In genomic region chr16:47916266-47916665, GRCh38 we compare ENCODE assay signal across 1 cellular context.
TF ChIP-seq lines count a peak whose summit lies in the region.

No MANE protein-coding gene starts in this region.

TF ChIP-seq in WTC11, 78 proteins besides CTCF, POLR2A, EP300 and RAD21 (continued from another document):
- no peak for TF ChIP-seq E2F5 (CRISPR knock-in tag; IDR thresholded peaks at IDR 0.05)
- TF ChIP-seq, protein P1, sequence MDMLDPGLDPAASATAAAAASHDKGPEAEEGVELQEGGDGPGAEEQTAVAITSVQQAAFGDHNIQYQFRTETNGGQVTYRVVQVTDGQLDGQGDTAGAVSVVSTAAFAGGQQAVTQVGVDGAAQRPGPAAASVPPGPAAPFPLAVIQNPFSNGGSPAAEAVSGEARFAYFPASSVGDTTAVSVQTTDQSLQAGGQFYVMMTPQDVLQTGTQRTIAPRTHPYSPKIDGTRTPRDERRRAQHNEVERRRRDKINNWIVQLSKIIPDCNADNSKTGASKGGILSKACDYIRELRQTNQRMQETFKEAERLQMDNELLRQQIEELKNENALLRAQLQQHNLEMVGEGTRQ (CRISPR knock-in tag; IDR thresholded peaks at IDR 0.05): no peak
TF ChIP-seq in WTC11: peak in this region for 0.
